ENCODE assay signal across 1 cellular context in genomic region chr1:230708631-230709580, GRCh38.
A peak's percentile ranks its signal among the peaks of the same experiment; 100 is the strongest.
TF ChIP-seq lines count a peak whose summit lies in the region.

No MANE protein-coding gene starts in this region.

TF ChIP-seq in HepG2, 621 proteins besides CTCF, POLR2A, EP300 and RAD21 (continued from another document and continues in another):
- TF ChIP-seq, protein P1, sequence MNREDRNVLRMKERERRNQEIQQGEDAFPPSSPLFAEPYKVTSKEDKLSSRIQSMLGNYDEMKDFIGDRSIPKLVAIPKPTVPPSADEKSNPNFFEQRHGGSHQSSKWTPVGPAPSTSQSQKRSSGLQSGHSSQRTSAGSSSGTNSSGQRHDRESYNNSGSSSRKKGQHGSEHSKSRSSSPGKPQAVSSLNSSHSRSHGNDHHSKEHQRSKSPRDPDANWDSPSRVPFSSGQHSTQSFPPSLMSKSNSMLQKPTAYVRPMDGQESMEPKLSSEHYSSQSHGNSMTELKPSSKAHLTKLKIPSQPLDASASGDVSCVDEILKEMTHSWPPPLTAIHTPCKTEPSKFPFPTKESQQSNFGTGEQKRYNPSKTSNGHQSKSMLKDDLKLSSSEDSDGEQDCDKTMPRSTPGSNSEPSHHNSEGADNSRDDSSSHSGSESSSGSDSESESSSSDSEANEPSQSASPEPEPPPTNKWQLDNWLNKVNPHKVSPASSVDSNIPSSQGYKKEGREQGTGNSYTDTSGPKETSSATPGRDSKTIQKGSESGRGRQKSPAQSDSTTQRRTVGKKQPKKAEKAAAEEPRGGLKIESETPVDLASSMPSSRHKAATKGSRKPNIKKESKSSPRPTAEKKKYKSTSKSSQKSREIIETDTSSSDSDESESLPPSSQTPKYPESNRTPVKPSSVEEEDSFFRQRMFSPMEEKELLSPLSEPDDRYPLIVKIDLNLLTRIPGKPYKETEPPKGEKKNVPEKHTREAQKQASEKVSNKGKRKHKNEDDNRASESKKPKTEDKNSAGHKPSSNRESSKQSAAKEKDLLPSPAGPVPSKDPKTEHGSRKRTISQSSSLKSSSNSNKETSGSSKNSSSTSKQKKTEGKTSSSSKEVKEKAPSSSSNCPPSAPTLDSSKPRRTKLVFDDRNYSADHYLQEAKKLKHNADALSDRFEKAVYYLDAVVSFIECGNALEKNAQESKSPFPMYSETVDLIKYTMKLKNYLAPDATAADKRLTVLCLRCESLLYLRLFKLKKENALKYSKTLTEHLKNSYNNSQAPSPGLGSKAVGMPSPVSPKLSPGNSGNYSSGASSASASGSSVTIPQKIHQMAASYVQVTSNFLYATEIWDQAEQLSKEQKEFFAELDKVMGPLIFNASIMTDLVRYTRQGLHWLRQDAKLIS (CRISPR knock-in tag; IDR thresholded peaks at IDR 0.05): no peak
- peak; percentile 89 for TF ChIP-seq BCL6 (CRISPR knock-in tag; IDR thresholded peaks at IDR 0.05)
- TF ChIP-seq YEATS4 (CRISPR knock-in tag; IDR thresholded peaks at IDR 0.05; ENCODE audit: borderline replicate concordance): peak; percentile 86
- TF ChIP-seq KDM1A (CRISPR knock-in tag; IDR thresholded peaks at IDR 0.05): no peak
- TF ChIP-seq ZNF264 (CRISPR knock-in tag; IDR thresholded peaks at IDR 0.05): no peak
- TF ChIP-seq ZNF256 (CRISPR knock-in tag; conservative IDR thresholded peaks at IDR 0.05): no peak
- no peak for TF ChIP-seq ZC3H4 (CRISPR knock-in tag; IDR thresholded peaks at IDR 0.05; ENCODE audit: borderline replicate concordance)
- TF ChIP-seq ZFYVE20 (CRISPR knock-in tag; IDR thresholded peaks at IDR 0.05; ENCODE audit: borderline replicate concordance, low read depth): no peak
- no peak for TF ChIP-seq ZNF101 (CRISPR knock-in tag; IDR thresholded peaks at IDR 0.05; ENCODE audit: borderline replicate concordance, low read depth)
- TF ChIP-seq ZFX (CRISPR knock-in tag; IDR thresholded peaks at IDR 0.05; ENCODE audit: low read depth): peak; percentile 85
- TF ChIP-seq NCOA5 (CRISPR knock-in tag; IDR thresholded peaks at IDR 0.05): no peak
- TF ChIP-seq BCLAF1 (IDR thresholded peaks at IDR 0.05): no peak
- no peak; the same call in 1 of the 2 replicates for TF ChIP-seq ZBTB43 (CRISPR knock-in tag; conservative IDR thresholded peaks at IDR 0.05)
- TF ChIP-seq TEAD3 (CRISPR knock-in tag; optimal IDR thresholded peaks at IDR 0.05; ENCODE audit: borderline replicate concordance): peak; percentile 89
- no peak for TF ChIP-seq NPAS2 (CRISPR knock-in tag; IDR thresholded peaks at IDR 0.05; ENCODE audit: borderline replicate concordance)
- no peak for TF ChIP-seq TOE1 (CRISPR knock-in tag; IDR thresholded peaks at IDR 0.05)
- no peak for TF ChIP-seq HNRNPLL (IDR thresholded peaks at IDR 0.05; ENCODE audit: low read depth, low read length, poor library complexity, severe bottlenecking)
- peak; percentile 31; the same call in 1 of the 2 replicates for TF ChIP-seq KMT2B (CRISPR knock-in tag; IDR thresholded peaks at IDR 0.05)
- TF ChIP-seq GATAD1 (CRISPR knock-in tag; IDR thresholded peaks at IDR 0.05): peak; percentile 78
- TF ChIP-seq ZNF530 (CRISPR knock-in tag; IDR thresholded peaks at IDR 0.05; ENCODE audit: low read depth): peak; percentile 55; the same call in 1 of the 2 replicates
- TF ChIP-seq ZBTB21 (CRISPR knock-in tag; IDR thresholded peaks at IDR 0.05): 0 out of 2 replicates have a peak, but pooled peaks have one; percentile 41
- 0 out of 2 replicates have a peak, but pooled peaks have one; percentile 70 for TF ChIP-seq ZNF205 (CRISPR knock-in tag; IDR thresholded peaks at IDR 0.05)
- TF ChIP-seq ATF4 (CRISPR knock-in tag; IDR thresholded peaks at IDR 0.05): peak in 1 of 2 experiments; percentile 63; a peak in 1 of 4 replicates
- no peak for TF ChIP-seq ZNF776 (CRISPR knock-in tag; IDR thresholded peaks at IDR 0.05)
- TF ChIP-seq ZNF674 (CRISPR knock-in tag; IDR thresholded peaks at IDR 0.05; ENCODE audit: low read depth): no peak
- peak; percentile 61 for TF ChIP-seq ZNF362 (CRISPR knock-in tag; IDR thresholded peaks at IDR 0.05; ENCODE audit: borderline replicate concordance)
- TF ChIP-seq MEIS1 (CRISPR knock-in tag; IDR thresholded peaks at IDR 0.05; ENCODE audit: borderline replicate concordance): peak; percentile 69; the same call in 1 of the 2 replicates
- peak; percentile 98 for TF ChIP-seq ARID5B (CRISPR knock-in tag; IDR thresholded peaks at IDR 0.05)
- no peak for TF ChIP-seq MAFG (CRISPR knock-in tag; IDR thresholded peaks at IDR 0.05)
- no peak for TF ChIP-seq ATAD3A (CRISPR knock-in tag; IDR thresholded peaks at IDR 0.05)
- TF ChIP-seq ISX (CRISPR knock-in tag; conservative IDR thresholded peaks at IDR 0.05): no peak
- TF ChIP-seq, protein P2, sequence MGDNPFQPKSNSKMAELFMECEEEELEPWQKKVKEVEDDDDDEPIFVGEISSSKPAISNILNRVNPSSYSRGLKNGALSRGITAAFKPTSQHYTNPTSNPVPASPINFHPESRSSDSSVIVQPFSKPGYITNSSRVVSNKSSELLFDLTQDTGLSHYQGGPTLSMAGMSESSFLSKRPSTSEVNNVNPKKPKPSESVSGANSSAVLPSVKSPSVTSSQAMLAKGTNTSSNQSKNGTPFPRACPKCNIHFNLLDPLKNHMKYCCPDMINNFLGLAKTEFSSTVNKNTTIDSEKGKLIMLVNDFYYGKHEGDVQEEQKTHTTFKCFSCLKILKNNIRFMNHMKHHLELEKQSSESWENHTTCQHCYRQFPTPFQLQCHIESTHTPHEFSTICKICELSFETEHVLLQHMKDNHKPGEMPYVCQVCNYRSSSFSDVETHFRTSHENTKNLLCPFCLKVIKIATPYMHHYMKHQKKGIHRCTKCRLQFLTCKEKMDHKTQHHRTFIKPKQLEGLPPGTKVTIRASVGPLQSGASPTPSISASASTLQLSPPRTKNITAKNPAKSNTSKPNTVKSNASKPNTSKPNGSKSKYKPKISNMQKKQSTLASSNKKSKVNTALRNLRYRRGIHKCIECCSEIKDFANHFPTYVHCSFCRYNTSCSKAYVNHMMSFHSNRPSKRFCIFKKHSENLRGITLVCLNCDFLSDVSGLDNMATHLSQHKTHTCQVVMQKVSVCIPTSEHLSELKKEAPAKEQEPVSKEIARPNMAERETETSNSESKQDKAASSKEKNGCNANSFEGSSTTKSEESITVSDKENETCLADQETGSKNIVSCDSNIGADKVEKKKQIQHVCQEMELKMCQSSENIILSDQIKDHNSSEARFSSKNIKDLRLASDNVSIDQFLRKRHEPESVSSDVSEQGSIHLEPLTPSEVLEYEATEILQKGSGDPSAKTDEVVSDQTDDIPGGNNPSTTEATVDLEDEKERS (CRISPR knock-in tag; IDR thresholded peaks at IDR 0.05): peak; percentile 96
- TF ChIP-seq, protein P3, sequence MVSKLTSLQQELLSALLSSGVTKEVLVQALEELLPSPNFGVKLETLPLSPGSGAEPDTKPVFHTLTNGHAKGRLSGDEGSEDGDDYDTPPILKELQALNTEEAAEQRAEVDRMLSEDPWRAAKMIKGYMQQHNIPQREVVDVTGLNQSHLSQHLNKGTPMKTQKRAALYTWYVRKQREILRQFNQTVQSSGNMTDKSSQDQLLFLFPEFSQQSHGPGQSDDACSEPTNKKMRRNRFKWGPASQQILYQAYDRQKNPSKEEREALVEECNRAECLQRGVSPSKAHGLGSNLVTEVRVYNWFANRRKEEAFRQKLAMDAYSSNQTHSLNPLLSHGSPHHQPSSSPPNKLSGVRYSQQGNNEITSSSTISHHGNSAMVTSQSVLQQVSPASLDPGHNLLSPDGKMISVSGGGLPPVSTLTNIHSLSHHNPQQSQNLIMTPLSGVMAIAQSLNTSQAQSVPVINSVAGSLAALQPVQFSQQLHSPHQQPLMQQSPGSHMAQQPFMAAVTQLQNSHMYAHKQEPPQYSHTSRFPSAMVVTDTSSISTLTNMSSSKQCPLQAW (CRISPR knock-in tag; IDR thresholded peaks at IDR 0.05): peak; percentile 66
- TF ChIP-seq ZBTB4 (CRISPR knock-in tag; IDR thresholded peaks at IDR 0.05; ENCODE audit: borderline replicate concordance): peak; percentile 79; the same call in 1 of the 2 replicates
- TF ChIP-seq CEBPB (IDR thresholded peaks at IDR 0.05; ENCODE audit: borderline replicate concordance, low read depth, low read length): peak; percentile 99
- peak; percentile 99 for TF ChIP-seq TGIF2 (CRISPR knock-in tag; IDR thresholded peaks at IDR 0.05)
- no peak for TF ChIP-seq NFIC (IDR thresholded peaks at IDR 0.05; ENCODE audit: low read length)
